1 cellular context compared by ENCODE assay signal in genomic region chr19:6530385-6531162, GRCh38.
TF ChIP-seq lines count a peak whose summit lies in the region.

TSS of gene TNFSF9 (plus strand) at chr19:6531026. CDS start at chr19:6531037, 11 bp downstream.

TF ChIP-seq in HepG2, 621 proteins besides CTCF, POLR2A, EP300 and RAD21 (continued from another document and continues in another):
- no peak for TF ChIP-seq FUBP1 (CRISPR knock-in tag; IDR thresholded peaks at IDR 0.05; ENCODE audit: borderline replicate concordance)
- TF ChIP-seq ZNF629 (CRISPR knock-in tag; conservative IDR thresholded peaks at IDR 0.05) = no peak
- TF ChIP-seq, protein P1, sequence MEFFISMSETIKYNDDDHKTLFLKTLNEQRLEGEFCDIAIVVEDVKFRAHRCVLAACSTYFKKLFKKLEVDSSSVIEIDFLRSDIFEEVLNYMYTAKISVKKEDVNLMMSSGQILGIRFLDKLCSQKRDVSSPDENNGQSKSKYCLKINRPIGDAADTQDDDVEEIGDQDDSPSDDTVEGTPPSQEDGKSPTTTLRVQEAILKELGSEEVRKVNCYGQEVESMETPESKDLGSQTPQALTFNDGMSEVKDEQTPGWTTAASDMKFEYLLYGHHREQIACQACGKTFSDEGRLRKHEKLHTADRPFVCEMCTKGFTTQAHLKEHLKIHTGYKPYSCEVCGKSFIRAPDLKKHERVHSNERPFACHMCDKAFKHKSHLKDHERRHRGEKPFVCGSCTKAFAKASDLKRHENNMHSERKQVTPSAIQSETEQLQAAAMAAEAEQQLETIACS (CRISPR knock-in tag; IDR thresholded peaks at IDR 0.05) = no peak
- TF ChIP-seq FOXA3 (CRISPR knock-in tag; IDR thresholded peaks at IDR 0.05) = peak; percentile 20; the same call in 1 of the 2 replicates
- TF ChIP-seq, protein P2, sequence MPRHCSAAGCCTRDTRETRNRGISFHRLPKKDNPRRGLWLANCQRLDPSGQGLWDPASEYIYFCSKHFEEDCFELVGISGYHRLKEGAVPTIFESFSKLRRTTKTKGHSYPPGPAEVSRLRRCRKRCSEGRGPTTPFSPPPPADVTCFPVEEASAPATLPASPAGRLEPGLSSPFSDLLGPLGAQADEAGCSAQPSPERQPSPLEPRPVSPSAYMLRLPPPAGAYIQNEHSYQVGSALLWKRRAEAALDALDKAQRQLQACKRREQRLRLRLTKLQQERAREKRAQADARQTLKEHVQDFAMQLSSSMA (CRISPR knock-in tag; IDR thresholded peaks at IDR 0.05) = 0 out of 2 replicates have a peak, but pooled peaks have one; percentile 42
- TF ChIP-seq ZBTB7B (CRISPR knock-in tag; IDR thresholded peaks at IDR 0.05) = no peak
- TF ChIP-seq PITX1 (CRISPR knock-in tag; IDR thresholded peaks at IDR 0.05) = no peak
- TF ChIP-seq, protein P3, sequence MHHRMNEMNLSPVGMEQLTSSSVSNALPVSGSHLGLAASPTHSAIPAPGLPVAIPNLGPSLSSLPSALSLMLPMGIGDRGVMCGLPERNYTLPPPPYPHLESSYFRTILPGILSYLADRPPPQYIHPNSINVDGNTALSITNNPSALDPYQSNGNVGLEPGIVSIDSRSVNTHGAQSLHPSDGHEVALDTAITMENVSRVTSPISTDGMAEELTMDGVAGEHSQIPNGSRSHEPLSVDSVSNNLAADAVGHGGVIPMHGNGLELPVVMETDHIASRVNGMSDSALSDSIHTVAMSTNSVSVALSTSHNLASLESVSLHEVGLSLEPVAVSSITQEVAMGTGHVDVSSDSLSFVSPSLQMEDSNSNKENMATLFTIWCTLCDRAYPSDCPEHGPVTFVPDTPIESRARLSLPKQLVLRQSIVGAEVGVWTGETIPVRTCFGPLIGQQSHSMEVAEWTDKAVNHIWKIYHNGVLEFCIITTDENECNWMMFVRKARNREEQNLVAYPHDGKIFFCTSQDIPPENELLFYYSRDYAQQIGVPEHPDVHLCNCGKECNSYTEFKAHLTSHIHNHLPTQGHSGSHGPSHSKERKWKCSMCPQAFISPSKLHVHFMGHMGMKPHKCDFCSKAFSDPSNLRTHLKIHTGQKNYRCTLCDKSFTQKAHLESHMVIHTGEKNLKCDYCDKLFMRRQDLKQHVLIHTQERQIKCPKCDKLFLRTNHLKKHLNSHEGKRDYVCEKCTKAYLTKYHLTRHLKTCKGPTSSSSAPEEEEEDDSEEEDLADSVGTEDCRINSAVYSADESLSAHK (CRISPR knock-in tag; IDR thresholded peaks at IDR 0.05; ENCODE audit: borderline replicate concordance) = no peak
- no peak for TF ChIP-seq MTA1 (CRISPR knock-in tag; IDR thresholded peaks at IDR 0.05; ENCODE audit: borderline replicate concordance)
- TF ChIP-seq, protein P4, sequence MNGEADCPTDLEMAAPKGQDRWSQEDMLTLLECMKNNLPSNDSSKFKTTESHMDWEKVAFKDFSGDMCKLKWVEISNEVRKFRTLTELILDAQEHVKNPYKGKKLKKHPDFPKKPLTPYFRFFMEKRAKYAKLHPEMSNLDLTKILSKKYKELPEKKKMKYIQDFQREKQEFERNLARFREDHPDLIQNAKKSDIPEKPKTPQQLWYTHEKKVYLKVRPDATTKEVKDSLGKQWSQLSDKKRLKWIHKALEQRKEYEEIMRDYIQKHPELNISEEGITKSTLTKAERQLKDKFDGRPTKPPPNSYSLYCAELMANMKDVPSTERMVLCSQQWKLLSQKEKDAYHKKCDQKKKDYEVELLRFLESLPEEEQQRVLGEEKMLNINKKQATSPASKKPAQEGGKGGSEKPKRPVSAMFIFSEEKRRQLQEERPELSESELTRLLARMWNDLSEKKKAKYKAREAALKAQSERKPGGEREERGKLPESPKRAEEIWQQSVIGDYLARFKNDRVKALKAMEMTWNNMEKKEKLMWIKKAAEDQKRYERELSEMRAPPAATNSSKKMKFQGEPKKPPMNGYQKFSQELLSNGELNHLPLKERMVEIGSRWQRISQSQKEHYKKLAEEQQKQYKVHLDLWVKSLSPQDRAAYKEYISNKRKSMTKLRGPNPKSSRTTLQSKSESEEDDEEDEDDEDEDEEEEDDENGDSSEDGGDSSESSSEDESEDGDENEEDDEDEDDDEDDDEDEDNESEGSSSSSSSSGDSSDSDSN (CRISPR knock-in tag; IDR thresholded peaks at IDR 0.05) = peak; percentile 64; the same call in 1 of the 2 replicates
- TF ChIP-seq MYC (CRISPR knock-in tag; IDR thresholded peaks at IDR 0.05; ENCODE audit: borderline replicate concordance) = 0 out of 2 replicates have a peak, but pooled peaks have one; percentile 27
- peak; percentile 35; the same call in 1 of the 2 replicates for TF ChIP-seq NFE2 (CRISPR knock-in tag; IDR thresholded peaks at IDR 0.05)
- TF ChIP-seq CENPBD1 (CRISPR knock-in tag; IDR thresholded peaks at IDR 0.05; ENCODE audit: borderline replicate concordance, low read depth) = no peak
- no peak for TF ChIP-seq SP2 (CRISPR knock-in tag; IDR thresholded peaks at IDR 0.05)
- peak; percentile 70; the same call in 1 of the 2 replicates for TF ChIP-seq ZIK1 (CRISPR knock-in tag; IDR thresholded peaks at IDR 0.05; ENCODE audit: borderline replicate concordance, low read depth)
- peak; percentile 62; the same call in 1 of the 2 replicates for TF ChIP-seq ZFX (CRISPR knock-in tag; IDR thresholded peaks at IDR 0.05; ENCODE audit: low read depth)
- TF ChIP-seq BORCS8-MEF2B (CRISPR knock-in tag; IDR thresholded peaks at IDR 0.05) = no peak
- no peak for TF ChIP-seq ZNF460 (CRISPR knock-in tag; IDR thresholded peaks at IDR 0.05; ENCODE audit: borderline replicate concordance)
- no peak for TF ChIP-seq PATZ1 (CRISPR knock-in tag; IDR thresholded peaks at IDR 0.05)
- TF ChIP-seq, protein P5, sequence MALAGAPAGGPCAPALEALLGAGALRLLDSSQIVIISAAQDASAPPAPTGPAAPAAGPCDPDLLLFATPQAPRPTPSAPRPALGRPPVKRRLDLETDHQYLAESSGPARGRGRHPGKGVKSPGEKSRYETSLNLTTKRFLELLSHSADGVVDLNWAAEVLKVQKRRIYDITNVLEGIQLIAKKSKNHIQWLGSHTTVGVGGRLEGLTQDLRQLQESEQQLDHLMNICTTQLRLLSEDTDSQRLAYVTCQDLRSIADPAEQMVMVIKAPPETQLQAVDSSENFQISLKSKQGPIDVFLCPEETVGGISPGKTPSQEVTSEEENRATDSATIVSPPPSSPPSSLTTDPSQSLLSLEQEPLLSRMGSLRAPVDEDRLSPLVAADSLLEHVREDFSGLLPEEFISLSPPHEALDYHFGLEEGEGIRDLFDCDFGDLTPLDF (CRISPR knock-in tag; IDR thresholded peaks at IDR 0.05) = no peak
- TF ChIP-seq CREB1 (IDR thresholded peaks at IDR 0.05) = peak; percentile 65; the same call in 1 of the 2 replicates
- no peak for TF ChIP-seq CREB1 (CRISPR knock-in tag; IDR thresholded peaks at IDR 0.05)
- TF ChIP-seq HMG20B (CRISPR knock-in tag; conservative IDR thresholded peaks at IDR 0.05) = no peak
- TF ChIP-seq LBX2 (CRISPR knock-in tag; IDR thresholded peaks at IDR 0.05; ENCODE audit: borderline replicate concordance) = 0 out of 2 replicates have a peak, but pooled peaks have one; percentile 41
- TF ChIP-seq ZNF556 (CRISPR knock-in tag; IDR thresholded peaks at IDR 0.05; ENCODE audit: borderline replicate concordance) = peak; percentile 54; the same call in 1 of the 2 replicates
- peak; percentile 60; the same call in 1 of the 2 replicates for TF ChIP-seq ETV5 (CRISPR knock-in tag; IDR thresholded peaks at IDR 0.05; ENCODE audit: borderline replicate concordance)
- TF ChIP-seq GLI4 (CRISPR knock-in tag; IDR thresholded peaks at IDR 0.05; ENCODE audit: borderline replicate concordance) = 0 out of 2 replicates have a peak, but pooled peaks have one; percentile 11
- TF ChIP-seq KDM2A (CRISPR knock-in tag; IDR thresholded peaks at IDR 0.05; ENCODE audit: borderline replicate concordance, low read depth) = peak; percentile 62; the same call in 1 of the 2 replicates
- TF ChIP-seq ZNF441 (CRISPR knock-in tag; IDR thresholded peaks at IDR 0.05; ENCODE audit: borderline replicate concordance) = peak; percentile 98
- TF ChIP-seq KDM4B (CRISPR knock-in tag; IDR thresholded peaks at IDR 0.05) = no peak
- no peak for TF ChIP-seq NR3C1 (CRISPR knock-in tag; IDR thresholded peaks at IDR 0.05)
- no peak for TF ChIP-seq ASH2L (IDR thresholded peaks at IDR 0.05; ENCODE audit: insufficient read length, low read depth, low read length)
- peak; percentile 20; the same call in 1 of the 2 replicates for TF ChIP-seq RXRB (CRISPR knock-in tag; IDR thresholded peaks at IDR 0.05; ENCODE audit: borderline replicate concordance)
- 0 out of 2 replicates have a peak, but pooled peaks have one; percentile 41 for TF ChIP-seq ZSCAN31 (CRISPR knock-in tag; IDR thresholded peaks at IDR 0.05; ENCODE audit: low read depth)
- peak; percentile 60; the same call in 1 of the 2 replicates for TF ChIP-seq YEATS2 (CRISPR knock-in tag; IDR thresholded peaks at IDR 0.05; ENCODE audit: borderline replicate concordance)
- peak; percentile 65 for TF ChIP-seq GABPB1 (CRISPR knock-in tag; IDR thresholded peaks at IDR 0.05)
- TF ChIP-seq KAT8 (CRISPR knock-in tag; IDR thresholded peaks at IDR 0.05) = peak; percentile 35; the same call in 1 of the 2 replicates
- no peak for TF ChIP-seq ZFP41 (CRISPR knock-in tag; IDR thresholded peaks at IDR 0.05; ENCODE audit: borderline replicate concordance)
- no peak for TF ChIP-seq HNRNPUL1 (IDR thresholded peaks at IDR 0.05; ENCODE audit: low read depth, low read length)
- 0 out of 2 replicates have a peak, but pooled peaks have one; percentile 44 for TF ChIP-seq ZNF547 (CRISPR knock-in tag; IDR thresholded peaks at IDR 0.05)
- TF ChIP-seq MAFG (CRISPR knock-in tag; IDR thresholded peaks at IDR 0.05) = no peak
- TF ChIP-seq ZNF576 (CRISPR knock-in tag; IDR thresholded peaks at IDR 0.05) = no peak
- TF ChIP-seq, protein P6, sequence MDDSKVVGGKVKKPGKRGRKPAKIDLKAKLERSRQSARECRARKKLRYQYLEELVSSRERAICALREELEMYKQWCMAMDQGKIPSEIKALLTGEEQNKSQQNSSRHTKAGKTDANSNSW (CRISPR knock-in tag; IDR thresholded peaks at IDR 0.05; ENCODE audit: borderline replicate concordance) = no peak
- no peak for TF ChIP-seq STAG1 (CRISPR knock-in tag; IDR thresholded peaks at IDR 0.05)
- TF ChIP-seq ZNF660 (CRISPR knock-in tag; IDR thresholded peaks at IDR 0.05; ENCODE audit: borderline replicate concordance, low read depth) = no peak
- TF ChIP-seq ZNF704 (CRISPR knock-in tag; IDR thresholded peaks at IDR 0.05; ENCODE audit: borderline replicate concordance) = no peak
- no peak for TF ChIP-seq ZNF766 (CRISPR knock-in tag; IDR thresholded peaks at IDR 0.05; ENCODE audit: borderline replicate concordance)
- peak; percentile 56; the same call in 1 of the 2 replicates for TF ChIP-seq ZNF772 (CRISPR knock-in tag; IDR thresholded peaks at IDR 0.05)
- TF ChIP-seq SRSF9 (IDR thresholded peaks at IDR 0.05; ENCODE audit: borderline replicate concordance, insufficient read depth, low read depth, low read length, poor library complexity, severe bottlenecking) = no peak
- TF ChIP-seq KDM5B (CRISPR knock-in tag; IDR thresholded peaks at IDR 0.05; ENCODE audit: borderline replicate concordance) = no peak
- TF ChIP-seq ZNF615 (CRISPR knock-in tag; IDR thresholded peaks at IDR 0.05; ENCODE audit: borderline replicate concordance) = no peak
- no peak for TF ChIP-seq ZNF10 (CRISPR knock-in tag; IDR thresholded peaks at IDR 0.05; ENCODE audit: borderline replicate concordance, low read depth)
